In the genomic region with DNA sequence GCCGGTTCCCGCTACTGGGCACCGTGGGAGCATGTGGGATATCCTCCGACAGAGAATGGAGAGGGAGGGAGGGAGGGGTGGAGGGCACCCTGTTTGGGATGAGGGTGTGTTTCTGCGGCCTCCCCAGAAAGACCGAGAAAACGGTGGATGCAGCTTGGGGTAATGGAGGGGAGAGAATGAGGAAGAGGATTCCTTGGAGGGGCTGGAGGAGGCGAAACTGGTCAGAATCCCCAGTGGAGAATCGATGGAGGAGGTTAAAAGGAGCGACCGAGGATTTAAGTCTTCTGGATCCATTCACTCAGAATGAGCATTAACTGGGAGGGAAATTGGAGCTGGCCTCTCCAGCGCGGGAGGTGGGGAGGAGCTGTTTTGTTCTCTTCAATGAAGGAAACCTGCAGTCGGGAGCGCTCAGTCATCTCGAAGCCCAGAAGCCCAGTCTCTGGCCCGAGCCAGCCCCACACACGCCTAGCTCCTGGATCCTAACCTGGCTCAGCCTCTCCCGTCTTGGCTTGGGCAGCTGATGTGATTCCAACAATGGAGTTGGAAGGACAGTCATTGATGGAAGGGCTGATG, we compare ENCODE assay signal across 8 cellular contexts. TPM values are rescaled to one million over a fixed set of nuclear protein-coding genes. Genes with fewer than 3 reads are reported as not detected.
DNase-seq lines count a peak whose midpoint lies in the region; ATAC-seq and TF ChIP-seq lines count a peak whose summit lies in the region.

No MANE protein-coding gene starts in this region.

- in situ Hi-C loops in GM13976 (cut with MboI; ENCODE audit: low sequenced_read_pairs, unreplicated experiment) = no loop called here

- no peak for TF ChIP-seq POLR2A in body of pancreas (IDR thresholded peaks at IDR 0.05)

- ATAC-seq in body of pancreas (no peak), GM18909 (IDR thresholded peaks at IDR 0.05; ENCODE audit: poor library complexity, unreplicated experiment) (no peak)

- WGBS in body of pancreas, 2 donors = 4 to 6% methylated on average over 19 of the region's 19 CpGs

- peak; percentile 37 for DNase-seq in Daoy (ENCODE audit: low read depth)
- DNase-seq in NCI-H128 (lab: John Stamatoyannopoulos, UW; ENCODE audit: unreplicated experiment) = peak; percentile 17
- peak; percentile 16 to 44 (median 36) for DNase-seq in body of pancreas
- peak; percentile 14 for DNase-seq in iris pigment epithelial cell (ENCODE audit: low read depth)
- DNase-seq in stimulated activated CD8-positive, alpha-beta memory T cell treated with anti-CD3 and anti-CD28 coated beads, Interleukin-4, amount 100 ng/mL, for 48 hours = peak; percentile 33
- DNase-seq in NCI-H446 treated with DMSO at 0.1 percent for 48 hours (lab: John Stamatoyannopoulos, UW) = no peak
- DNase-seq in GM13976 (ENCODE audit: low spot score) = no peak

- H3K9me3 ChIP-seq in body of pancreas = no peaks in the 10 kb centered on the region

- intact Hi-C loops in body of pancreas (cut with DNase I) = no loop called here

- H3K4me1 ChIP-seq in body of pancreas = peaks cover 12% of the 10 kb centered on the region

- TF ChIP-seq CTCF in body of pancreas (IDR thresholded peaks at IDR 0.05) (no peak), GM13976 (IDR thresholded peaks at IDR 0.05; ENCODE audit: borderline replicate concordance, control extremely low read depth, extremely low read depth, insufficient read depth, missing control alignments) (no peak)

- no peaks in the 10 kb centered on the region for H3K27me3 ChIP-seq in body of pancreas

- peak overlapping the region; percentile 30 to 82 (median 77) for H3K27ac ChIP-seq in body of pancreas

- no peaks in the 10 kb centered on the region for H3K36me3 ChIP-seq in body of pancreas (replicated peaks in 1 of 2; ENCODE audit: insufficient read depth in 1 of 2, low read depth in 2 of 2)

- peak overlapping the region in 1 of 2 donors; percentile 30 for H3K4me3 ChIP-seq in body of pancreas

RNA-seq across cellular contexts. Expression of a gene that starts 0.6 kb away (rescaled TPM):
- 19.4 and 37.1 TPM in 2 replicates for total RNA-seq in Daoy (2014; rRNA removed; shearing (Covaris generic))
- total RNA-seq in body of pancreas = 1 to 10 TPM; 3.6 to 4.6 TPM

RNA-seq across cellular contexts. Expression of a gene that starts 20.2 kb away (rescaled TPM):
- 29.4 and 31.4 TPM in 2 replicates for total RNA-seq in Daoy (2014; rRNA removed; shearing (Covaris generic))
- 10 to 100 TPM; 14.2 to 30.1 TPM for total RNA-seq in body of pancreas

RNA-seq across cellular contexts. Expression of a gene that starts 54.1 kb away (rescaled TPM):
- 52.6 and 55.9 TPM in 2 replicates for total RNA-seq in Daoy (2014; rRNA removed; shearing (Covaris generic))
- 10 to 100 TPM; 24.4 to 41.2 TPM for total RNA-seq in body of pancreas

Comparison
In these comparisons a context has a peak if more than half of its experiments do, and no peak if none do; other contexts are left out.
1. DNase-seq: peak in Daoy (single experiment), NCI-H128 (single experiment), body of pancreas (4 of 4), iris pigment epithelial cell (single experiment) and stimulated activated CD8-positive, alpha-beta memory T cell treated with anti-CD3 and anti-CD28 coated beads, Interleukin-4, amount 100 ng/mL, for 48 hours (single experiment); none in NCI-H446 treated with DMSO at 0.1 percent for 48 hours (single experiment) and GM13976 (single experiment).